In the genomic region with DNA sequence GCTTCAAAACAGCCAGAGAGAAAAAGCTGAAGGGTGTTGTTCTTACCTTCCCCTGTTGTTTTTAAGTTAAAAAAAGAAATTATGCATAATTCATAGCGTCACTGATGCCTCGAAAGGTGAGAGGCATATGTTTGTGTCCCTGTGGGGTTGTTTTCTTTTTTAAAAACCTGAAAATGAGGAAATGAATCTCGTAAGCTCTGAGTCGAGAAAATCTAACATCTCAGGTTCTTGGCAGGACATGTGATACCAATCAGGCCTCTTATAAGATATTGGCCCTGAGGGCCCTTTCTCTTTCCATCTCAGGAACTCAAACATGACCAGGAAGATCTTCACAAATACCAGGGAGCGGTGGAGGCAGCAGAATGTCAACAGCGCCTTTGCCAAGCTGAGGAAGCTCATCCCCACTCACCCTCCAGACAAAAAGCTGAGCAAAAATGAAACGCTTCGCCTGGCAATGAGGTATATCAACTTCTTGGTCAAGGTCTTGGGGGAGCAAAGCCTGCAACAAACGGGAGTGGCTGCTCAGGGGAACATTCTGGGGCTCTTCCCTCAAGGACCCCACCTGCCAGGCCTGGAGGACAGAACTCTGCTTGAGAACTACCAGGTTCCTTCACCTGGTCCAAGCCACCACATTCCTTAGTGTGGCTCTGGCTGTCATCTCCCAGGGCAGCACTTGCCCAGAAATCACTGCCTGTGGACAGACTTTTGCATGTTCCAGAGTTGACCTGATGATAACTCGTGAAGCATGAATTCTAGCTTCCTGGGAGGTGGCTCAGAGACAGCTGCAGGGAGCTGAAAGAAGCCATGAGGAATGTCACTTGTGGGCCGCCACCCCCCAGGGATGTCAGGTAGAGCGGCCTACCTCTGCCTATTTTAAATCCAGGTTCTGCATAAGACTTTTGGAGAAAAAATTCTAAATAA, we compare ENCODE assay signal across 14 cellular contexts. TPM values are rescaled to one million over a fixed set of nuclear protein-coding genes. Genes with fewer than 3 reads are reported as not detected.
DNase-seq lines count a peak whose midpoint lies in the region; ATAC-seq and TF ChIP-seq lines count a peak whose summit lies in the region.
"Had no signal": no experiment of that assay in that cellular context is flagged by ENCODE, and none has a peak within 500 bp of the region (broad histone marks: within the 10 kb centered on the region; RNA-seq: fewer than 3 reads in every experiment).

A gene (plus strand): TSS at position 274 of the 921 bp plus-strand sequence. CDS start 40 bp downstream, at position 314.

- TF ChIP-seq POLR2A in gastrocnemius medialis (IDR thresholded peaks at IDR 0.05) (no peak), gastroesophageal sphincter (IDR thresholded peaks at IDR 0.05) (no peak)

- no peak within 1 kb of the TSS for H2BK12ac ChIP-seq in H9 (ENCODE audit: insufficient read length, low read depth, low read length)

- H4K91ac ChIP-seq in H9 (ENCODE audit: insufficient read length, low read depth, low read length), result no peak within 1 kb of the TSS

- no peak for TF ChIP-seq CTCF in H9 (conservative IDR thresholded peaks at IDR 0.05)
- TF ChIP-seq CTCF in gastrocnemius medialis (IDR thresholded peaks at IDR 0.05 in 4 of 5, conservative IDR thresholded peaks at IDR 0.05 in 1 of 5), result no peak
- no peak for TF ChIP-seq CTCF in gastroesophageal sphincter (IDR thresholded peaks at IDR 0.05)

- no CpG with 5 or more reads among the region's 12 CpGs for WGBS in H9 (ENCODE audit: extremely low coverage, insufficient read length, low lambda C conversion rate)
- 82 to 94% methylated on average over 6 to 7 of the region's 12 CpGs for WGBS in gastroesophageal sphincter (ENCODE audit: low coverage in 1 of 2), 2 donors

- no peak within 1 kb of the TSS for H3K27ac Mint-ChIP-seq in H9
- no peak within 1 kb of the TSS for H3K27ac Mint-ChIP-seq in activated naive CD4-positive, alpha-beta T cell treated with anti-CD3 and anti-CD28 coated beads for 36 hours
- H3K27ac Mint-ChIP-seq: activated CD8-positive, alpha-beta T cell treated with anti-CD3 and anti-CD28 coated beads, Interleukin-2, amount 10 ng/mL, durations not matched to agents 7 days and 5 days; mesothelial cell of epicardium had no signal

- H3K4ac ChIP-seq in H9 (ENCODE audit: low read depth, low read length), result no peak within 1 kb of the TSS

- no peak within 1 kb of the TSS for H3K56ac ChIP-seq in H9 (ENCODE audit: insufficient read length, low read depth, low read length)

- no peak within 1 kb of the TSS for H4K5ac ChIP-seq in H9 (ENCODE audit: insufficient read length, low read depth, low read length)

- H3K4me1 ChIP-seq in H9 (ENCODE audit: insufficient read depth, low read length) (no peaks in the 10 kb centered on the region; the same call in 1 of the 2 replicates), gastrocnemius medialis (peaks cover 5 to 14% of the 10 kb centered on the region in 2 donors), gastroesophageal sphincter (no peaks in the 10 kb centered on the region)

- no peak within 1 kb of the TSS for H3K27ac ChIP-seq in H9 (ENCODE audit: insufficient read length, low read depth, low read length)
- peak within 1 kb of the TSS; percentile 21 to 77 (median 54) for H3K27ac ChIP-seq in gastrocnemius medialis
- H3K27ac ChIP-seq in gastroesophageal sphincter, result no peak within 1 kb of the TSS

- no peak within 1 kb of the TSS for H3K18ac ChIP-seq in H9 (ENCODE audit: insufficient read length, low read depth, low read length)

- no peaks in the 10 kb centered on the region; a peak in 1 of 5 replicates for H3K9me3 Mint-ChIP-seq in H9
- H3K9me3 Mint-ChIP-seq in activated naive CD4-positive, alpha-beta T cell treated with anti-CD3 and anti-CD28 coated beads for 36 hours, result no peaks in the 10 kb centered on the region
- H3K9me3 Mint-ChIP-seq: mesothelial cell of epicardium had no signal

- CTCF ChIA-PET in activated naive CD4-positive, alpha-beta T cell treated with anti-CD3 and anti-CD28 coated beads for 36 hours (lab: Charles Lee), result no interaction called here

- ATAC-seq in GM19035 (IDR thresholded peaks at IDR 0.05; ENCODE audit: unreplicated experiment) (peak; percentile 84), HG03342 (IDR thresholded peaks at IDR 0.05; ENCODE audit: unreplicated experiment) (peak; percentile 88), gastrocnemius medialis (peak in 1 of 2 donors; percentile 32), Right ventricle myocardium inferior (no peak), gastroesophageal sphincter (no peak)
- ATAC-seq: activated CD8-positive, alpha-beta T cell treated with anti-CD3 and anti-CD28 coated beads, Interleukin-2, amount 10 ng/mL, durations not matched to agents 7 days and 5 days; sciatic nerve had no signal

- no peaks in the 10 kb centered on the region for H3K79me1 ChIP-seq in H9 (ENCODE audit: insufficient read depth, low read depth, low read length, poor library complexity, severe bottlenecking)

- H3K4me2 ChIP-seq in H9 (ENCODE audit: insufficient read depth, insufficient read length, low read length), result no peak within 1 kb of the TSS

- H3K4me1 Mint-ChIP-seq in H9, result peaks cover 15 to 17% of the 10 kb centered on the region in 2 experiments
- no peaks in the 10 kb centered on the region for H3K4me1 Mint-ChIP-seq in activated naive CD4-positive, alpha-beta T cell treated with anti-CD3 and anti-CD28 coated beads for 36 hours (ENCODE audit: low read depth)
- H3K4me1 Mint-ChIP-seq: mesothelial cell of epicardium had no signal

- no peak within 1 kb of the TSS for H2BK20ac ChIP-seq in H9 (ENCODE audit: low read depth, low read length, poor library complexity, severe bottlenecking)

- H2BK15ac ChIP-seq in H9 (ENCODE audit: low read depth, low read length), result no peak within 1 kb of the TSS

- peak within 1 kb of the TSS; percentile 64; the same call in 1 of the 2 replicates for H3K14ac ChIP-seq in H9 (ENCODE audit: insufficient read depth, low read length)

- peaks cover 36% of the 10 kb centered on the region for H3K27me3 Mint-ChIP-seq in H9 (ENCODE audit: low read depth)
- H3K27me3 Mint-ChIP-seq in activated naive CD4-positive, alpha-beta T cell treated with anti-CD3 and anti-CD28 coated beads for 36 hours (ENCODE audit: low read depth), result peaks cover 13% of the 10 kb centered on the region

- H4K8ac ChIP-seq in H9 (replicated peaks; ENCODE audit: insufficient read length, low read depth, low read length), result no peak within 1 kb of the TSS

- in situ Hi-C loops in gastrocnemius medialis (cut with MboI; ENCODE audit: low sequenced_read_pairs in 4 of 4), result loop anchor here in 1 of 4 donors (10.0 to 25.0 kb wide), 2 partner anchors 62 to 225 kb away; no protein-coding TSS in a partner anchor

- H3K9me3 ChIP-seq in H9 (ENCODE audit: control insufficient read depth, low read depth, low read length), result no peaks in the 10 kb centered on the region
- no peaks in the 10 kb centered on the region for H3K9me3 ChIP-seq in gastrocnemius medialis
- H3K9me3 ChIP-seq in gastroesophageal sphincter, result no peaks in the 10 kb centered on the region

- no peak within 1 kb of the TSS for H2BK5ac ChIP-seq in H9 (ENCODE audit: insufficient read length, low read length)

- H2BK120ac ChIP-seq in H9 (ENCODE audit: low read depth, low read length, poor library complexity, severe bottlenecking), result no peak within 1 kb of the TSS

- no peak within 1 kb of the TSS for H3K4me3 ChIP-seq in gastrocnemius medialis
- no peak within 1 kb of the TSS for H3K4me3 ChIP-seq in gastroesophageal sphincter

- no peaks in the 10 kb centered on the region for H3K23me2 ChIP-seq in H9 (ENCODE audit: insufficient read length, low read depth, low read length, poor library complexity, severe bottlenecking)

- H3K36me3 Mint-ChIP-seq in H9 (ENCODE audit: insufficient read depth in 1 of 3, low read depth in 3 of 3), result no peaks in the 10 kb centered on the region
- H3K36me3 Mint-ChIP-seq in activated naive CD4-positive, alpha-beta T cell treated with anti-CD3 and anti-CD28 coated beads for 36 hours (ENCODE audit: low read depth), result no peaks in the 10 kb centered on the region
- H3K36me3 Mint-ChIP-seq: mesothelial cell of epicardium had no signal

- no peak within 1 kb of the TSS for H3K9ac ChIP-seq in H9 (ENCODE audit: extremely low read depth, insufficient read length, low read length)

- H3K79me2 ChIP-seq in H9 (ENCODE audit: insufficient read depth, low read length), result no peaks in the 10 kb centered on the region

- no peak within 1 kb of the TSS for H3T11ph ChIP-seq in H9 (ENCODE audit: low read length)

- no peak for TF ChIP-seq EP300 in gastroesophageal sphincter (IDR thresholded peaks at IDR 0.05)

- H3K4me3 Mint-ChIP-seq in H9, result no peak within 1 kb of the TSS
- no peak within 1 kb of the TSS for H3K4me3 Mint-ChIP-seq in activated naive CD4-positive, alpha-beta T cell treated with anti-CD3 and anti-CD28 coated beads for 36 hours
- H3K4me3 Mint-ChIP-seq: activated CD8-positive, alpha-beta T cell treated with anti-CD3 and anti-CD28 coated beads, Interleukin-2, amount 10 ng/mL, durations not matched to agents 7 days and 5 days; mesothelial cell of epicardium had no signal

- H2AFZ ChIP-seq in H9 (ENCODE audit: low read length), result no peak within 1 kb of the TSS

- H3K27me3 ChIP-seq in H9 (ENCODE audit: insufficient read depth, low read length) (no peaks in the 10 kb centered on the region), gastrocnemius medialis (no peaks in the 10 kb centered on the region), gastroesophageal sphincter (peaks cover 31% of the 10 kb centered on the region)

- no peak within 1 kb of the TSS for H3K23ac ChIP-seq in H9 (ENCODE audit: insufficient read length, low read depth, low read length)

- H3K36me3 ChIP-seq in gastrocnemius medialis (no peaks in the 10 kb centered on the region), gastroesophageal sphincter (no peaks in the 10 kb centered on the region)

- DNase-seq in H9, result no peak
- no peak for DNase-seq in gastrocnemius medialis
- no peak for DNase-seq in hippocampal formation (lab: John Stamatoyannopoulos, UW)
- no peak for DNase-seq in activated naive CD4-positive, alpha-beta T cell treated with anti-CD3 and anti-CD28 coated beads for 36 hours
- no peak for DNase-seq in Right ventricle myocardium inferior (ENCODE audit: missing footprints)
- DNase-seq: activated CD8-positive, alpha-beta T cell treated with anti-CD3 and anti-CD28 coated beads, Interleukin-2, amount 10 ng/mL, durations not matched to agents 7 days and 5 days; amniotic stem cell; effector memory CD4-positive, alpha-beta T cell; hypothalamus had no signal

- no peak within 1 kb of the TSS for H2AK5ac ChIP-seq in H9 (ENCODE audit: insufficient read length, low read length)

- intact Hi-C loops in gastrocnemius medialis (cut with DNase I; ENCODE audit: low total_unique reads) (no loop called here), Right ventricle myocardium inferior (cut with DNase I) (no loop called here)
- intact Hi-C loops in activated naive CD4-positive, alpha-beta T cell treated with anti-CD3 and anti-CD28 coated beads for 36 hours (cut with micrococcal nuclease), result no loop called here

- H4K20me1 ChIP-seq in H9 (ENCODE audit: control insufficient read depth, insufficient read depth, insufficient read length), result no peaks in the 10 kb centered on the region

RNA-seq across cellular contexts. Expression of the gene that starts here (rescaled TPM):
- total RNA-seq in H9 (2021), result 0.50 and 1.1 TPM in 2 replicates
- not detected for total RNA-seq in gastrocnemius medialis
- not detected for total RNA-seq in activated naive CD4-positive, alpha-beta T cell treated with anti-CD3 and anti-CD28 coated beads for 36 hours
- total RNA-seq in Right ventricle myocardium inferior, result not detected
- not detected for total RNA-seq in gastroesophageal sphincter
- total RNA-seq: sciatic nerve had no signal

Comparison
In these comparisons a context has a peak if more than half of its experiments do, and no peak if none do; other contexts are left out.
1. ATAC-seq: peak in GM19035 (single experiment) and HG03342 (single experiment); none in Right ventricle myocardium inferior (single experiment) and gastroesophageal sphincter (single experiment).
2. H3K27ac ChIP-seq: peak in gastrocnemius medialis (4 of 4); none in H9 (single experiment) and gastroesophageal sphincter (0 of 4).